26 cellular contexts compared by ENCODE assay signal in the genomic region with DNA sequence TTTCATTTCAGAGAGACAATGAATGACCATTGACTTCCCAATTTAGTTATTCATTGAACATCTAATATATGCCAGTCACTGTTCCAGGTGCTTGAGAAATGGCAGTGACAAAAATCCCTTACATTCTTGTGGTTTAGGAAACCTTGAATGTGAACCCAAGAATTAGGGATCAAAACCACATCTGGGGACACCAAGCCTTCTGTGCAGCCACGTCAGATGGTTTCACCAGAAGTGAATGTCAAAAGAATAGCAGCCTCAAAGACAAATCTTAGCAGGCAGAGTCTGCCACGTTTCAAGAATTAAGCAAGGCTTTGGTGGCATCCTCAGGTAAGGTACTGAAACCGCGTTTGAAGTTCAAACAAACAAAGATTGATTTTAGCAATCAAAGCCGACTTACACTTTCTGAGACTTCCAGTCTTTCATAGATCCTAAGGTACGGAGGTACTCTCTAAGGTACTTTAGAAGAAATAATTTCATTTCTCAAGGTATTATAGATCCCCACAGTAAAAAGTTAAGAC.
"Had no signal": no experiment of that assay in that cellular context is flagged by ENCODE, and none has a peak within 500 bp of the region (broad histone marks: within the 10 kb centered on the region; RNA-seq: fewer than 3 reads in every experiment).

No MANE protein-coding gene starts in this region.

- DNase-seq: activated CD4-positive, alpha-beta T cell treated with anti-CD3 and anti-CD28 coated beads for 4 hours; activated CD4-positive, alpha-beta T cell treated with anti-CD3 and anti-CD28 coated beads, Interleukin-2, amount 50 U/mL, for 48 hours; activated CD4-positive, CD25-positive, alpha-beta regulatory T cell; activated gamma-delta T cell treated with Interleukin-2 at 50 U/mL for 16 hours; activated T-cell treated with anti-CD3 and anti-CD28 coated beads, Interleukin-2, amount 50 U/mL, for 4 hours; amniotic stem cell; brain microvascular endothelial cell; effector memory CD8-positive, alpha-beta T cell; erythroblast; gastrocnemius medialis; glutamatergic neuron; left ventricle myocardium inferior; mucosa of descending colon; psoas muscle; sigmoid colon; small intestine; stimulated activated CD4-positive, alpha-beta T cell treated with anti-CD3 and anti-CD28 coated beads, Interleukin-4, amount 100 ng/mL, for 24 hours; T-helper 1 cell; trophoblast cell; uterus had no signal

- H2AFZ ChIP-seq: parathyroid adenoma had no signal

- H3K27ac ChIP-seq: brain microvascular endothelial cell, coronary artery, gastrocnemius medialis, left ventricle myocardium inferior, parathyroid adenoma, psoas muscle, sigmoid colon, thoracic aorta, uterus had no signal

- H3K9ac ChIP-seq: parathyroid adenoma had no signal

- H3K27ac Mint-ChIP-seq: activated T-helper 17 cell treated with anti-CD3 and anti-CD28 coated beads, Interleukin-2, amount 50 U/mL, for 72 hours; effector memory CD8-positive, alpha-beta T cell; stimulated activated effector memory CD8-positive, alpha-beta T cell treated with anti-CD3 and anti-CD28 coated beads, Interleukin-12 subunit alpha, Interleukin-12 subunit beta, amount 100 ng/mL, for 72 hours; stimulated activated naive CD8-positive, alpha-beta T cell treated with anti-CD3 and anti-CD28 coated beads, Interleukin-15, Interleukin-2, amounts not matched to agents 100 ng/mL and 50 ng/mL, for 24 hours had no signal

- H3K4me3 Mint-ChIP-seq: activated T-cell treated with anti-CD3 and anti-CD28 coated beads, Interleukin-2, amount 50 U/mL, for 4 hours; activated T-helper 17 cell treated with anti-CD3 and anti-CD28 coated beads, Interleukin-2, amount 50 U/mL, for 72 hours; effector memory CD8-positive, alpha-beta T cell; stimulated activated effector memory CD8-positive, alpha-beta T cell treated with anti-CD3 and anti-CD28 coated beads, Interleukin-12 subunit alpha, Interleukin-12 subunit beta, amount 100 ng/mL, for 72 hours; stimulated activated naive CD8-positive, alpha-beta T cell treated with anti-CD3 and anti-CD28 coated beads, Interleukin-15, Interleukin-2, amounts not matched to agents 100 ng/mL and 50 ng/mL, for 24 hours had no signal

- H3K4me1 Mint-ChIP-seq: activated T-helper 17 cell treated with anti-CD3 and anti-CD28 coated beads, Interleukin-2, amount 50 U/mL, for 72 hours; stimulated activated effector memory CD8-positive, alpha-beta T cell treated with anti-CD3 and anti-CD28 coated beads, Interleukin-12 subunit alpha, Interleukin-12 subunit beta, amount 100 ng/mL, for 72 hours had no signal

- H3K4me3 ChIP-seq: coronary artery, gastrocnemius medialis, left ventricle myocardium inferior, mucosa of descending colon, psoas muscle, sigmoid colon, thoracic aorta, uterus had no signal

- ATAC-seq: activated T-cell treated with anti-CD3 and anti-CD28 coated beads, Interleukin-2, amount 50 U/mL, for 4 hours; activated T-helper 17 cell treated with anti-CD3 and anti-CD28 coated beads, Interleukin-2, amount 50 U/mL, for 72 hours; effector memory CD8-positive, alpha-beta T cell; gastrocnemius medialis; mucosa of descending colon; psoas muscle; stimulated activated effector memory CD8-positive, alpha-beta T cell treated with anti-CD3 and anti-CD28 coated beads, Interleukin-12 subunit alpha, Interleukin-12 subunit beta, amount 100 ng/mL, for 72 hours had no signal

- H3K27me3 Mint-ChIP-seq: activated T-helper 17 cell treated with anti-CD3 and anti-CD28 coated beads, Interleukin-2, amount 50 U/mL, for 72 hours; effector memory CD8-positive, alpha-beta T cell; stimulated activated naive CD8-positive, alpha-beta T cell treated with anti-CD3 and anti-CD28 coated beads, Interleukin-15, Interleukin-2, amounts not matched to agents 100 ng/mL and 50 ng/mL, for 24 hours had no signal

- H3K9me3 ChIP-seq: gastrocnemius medialis, left ventricle myocardium inferior, mucosa of descending colon, psoas muscle, sigmoid colon, thoracic aorta, uterus had no signal

- H3K4me1 ChIP-seq: gastrocnemius medialis, left ventricle myocardium inferior, parathyroid adenoma, psoas muscle, sigmoid colon, uterus had no signal

- H3K36me3 ChIP-seq: brain microvascular endothelial cell, gastrocnemius medialis, left ventricle myocardium inferior, sigmoid colon, thoracic aorta, uterus had no signal

- H3K79me2 ChIP-seq: parathyroid adenoma had no signal

- H3K9me3 Mint-ChIP-seq: stimulated activated naive CD8-positive, alpha-beta T cell treated with anti-CD3 and anti-CD28 coated beads, Interleukin-15, Interleukin-2, amounts not matched to agents 100 ng/mL and 50 ng/mL, for 24 hours had no signal

- H3K36me3 Mint-ChIP-seq: stimulated activated effector memory CD8-positive, alpha-beta T cell treated with anti-CD3 and anti-CD28 coated beads, Interleukin-12 subunit alpha, Interleukin-12 subunit beta, amount 100 ng/mL, for 72 hours had no signal

- H3K27me3 ChIP-seq: brain microvascular endothelial cell, gastrocnemius medialis, sigmoid colon, uterus had no signal
